8 cellular contexts compared by ENCODE assay signal in genomic region chr17:4790705-4791088, GRCh38. TPM values are rescaled to one million over a fixed set of nuclear protein-coding genes. Genes with fewer than 3 reads are reported as not detected.
DNase-seq lines count a peak whose midpoint lies in the region; ATAC-seq and TF ChIP-seq lines count a peak whose summit lies in the region.

No MANE protein-coding gene starts in this region.

- TF ChIP-seq CTCF in WTC11 (IDR thresholded peaks at IDR 0.05) = no peak
- no peak for TF ChIP-seq CTCF in gastroesophageal sphincter (IDR thresholded peaks at IDR 0.05)
- TF ChIP-seq CTCF in GM13977 (IDR thresholded peaks at IDR 0.05; ENCODE audit: extremely low read depth, insufficient read depth, missing control alignments) = no peak

- H3F3A ChIP-seq in GM23248 (ENCODE audit: insufficient read depth) = peaks cover 15% of the 10 kb centered on the region

- peaks cover 53% of the 10 kb centered on the region for H3K27me3 Mint-ChIP-seq in WTC11 (ENCODE audit: low read depth)

- H3K9me2 ChIP-seq in GM23248 (ENCODE audit: insufficient read depth) = no peaks in the 10 kb centered on the region

- DNase-seq in GM23248 (no peak), WTC11 (ENCODE audit: low spot score) (no peak), amygdala (lab: John Stamatoyannopoulos, UW) (no peak), NCI-H2107 (lab: John Stamatoyannopoulos, UW) (no peak), GM13977 (ENCODE audit: low spot score) (no peak), Kasumi-1 (lab: John Stamatoyannopoulos, UW) (no peak)

- CTCF ChIA-PET in WTC11 (lab: Charles Lee) = interaction anchor here (0.6 to 3.2 kb wide), 26 partner anchors 9 to 110 kb away, joined by 3 to 27 read pairs (median 4); partner anchors contain the start of genes ARRB2, C17orf107, MED11 and PLD2

- no peak for ATAC-seq in WTC11
- no peak for ATAC-seq in gastroesophageal sphincter

- peaks cover 14% of the 10 kb centered on the region; the same call in 1 of the 2 replicates for H3K4me1 ChIP-seq in GM23248 (ENCODE audit: insufficient read depth)
- peaks cover 0 to 44% (median 23%) of the 10 kb centered on the region in 3 donors for H3K4me1 ChIP-seq in gastroesophageal sphincter
- H3K4me1 ChIP-seq in skeletal muscle satellite cell (ENCODE audit: control insufficient read depth, insufficient read depth, low read length) = peaks cover 25% of the 10 kb centered on the region

- no peaks in the 10 kb centered on the region for H3K27me3 ChIP-seq in GM23248 (replicated peaks; ENCODE audit: insufficient read depth)
- peaks cover 6% of the 10 kb centered on the region for H3K27me3 ChIP-seq in gastroesophageal sphincter
- peaks cover 6% of the 10 kb centered on the region for H3K27me3 ChIP-seq in skeletal muscle satellite cell (ENCODE audit: control insufficient read depth, insufficient read depth, low read length)

- POLR2A ChIA-PET in WTC11 (lab: Charles Lee) = interaction anchor here (0.6 to 1.9 kb wide), 3 partner anchors 16 to 68 kb away, joined by 3 to 12 read pairs (median 3); partner anchors contain the start of gene PLD2

- no peaks in the 10 kb centered on the region for H4K20me1 ChIP-seq in GM23248 (ENCODE audit: insufficient read depth)

- H3K9me3 Mint-ChIP-seq in WTC11 = no peaks in the 10 kb centered on the region

- H3K9me3 ChIP-seq in GM23248 (ENCODE audit: low read depth) (no peaks in the 10 kb centered on the region), gastroesophageal sphincter (no peaks in the 10 kb centered on the region), skeletal muscle satellite cell (replicated peaks; ENCODE audit: low read length) (no peaks in the 10 kb centered on the region)

- peak overlapping the region; percentile 77 for H3K4me3 Mint-ChIP-seq in WTC11

- no peaks in the 10 kb centered on the region for H3K36me3 ChIP-seq in GM23248 (ENCODE audit: low read depth)
- H3K36me3 ChIP-seq in gastroesophageal sphincter = no peaks in the 10 kb centered on the region
- H3K36me3 ChIP-seq in skeletal muscle satellite cell (ENCODE audit: insufficient read depth, low read length) = no peaks in the 10 kb centered on the region

- peaks cover 33% of the 10 kb centered on the region for H3K4me1 Mint-ChIP-seq in WTC11

- peak overlapping the region; percentile 83 for H2AFZ ChIP-seq in GM23248

- H3K9ac ChIP-seq in GM23248 (peak overlapping the region; percentile 85), skeletal muscle satellite cell (ENCODE audit: low read depth, low read length) (peak overlapping the region; percentile 80)

- peak overlapping the region; percentile 84 for H3K4me2 ChIP-seq in GM23248 (ENCODE audit: unreplicated experiment)
- H3K4me2 ChIP-seq in skeletal muscle satellite cell (ENCODE audit: low read length) = peak overlapping the region; percentile 87

- 37 to 42% methylated on average over 7 of the region's 7 CpGs for WGBS in GM23248 (ENCODE audit: low coverage in 1 of 2, low lambda C conversion rate in 2 of 2, missing lambda C conversion rate in 2 of 2), 2 experiments
- WGBS in gastroesophageal sphincter (ENCODE audit: low coverage in 1 of 2), 2 donors = 39 to 42% methylated on average over 6 to 7 of the region's 7 CpGs

- H3K27ac Mint-ChIP-seq in WTC11 = no peak overlapping the region

- in situ Hi-C loops in GM23248 (cut with MboI) (loop anchor here (10.0 kb wide), 1 partner anchor 94 kb away; no protein-coding TSS in a partner anchor), GM13977 (cut with MboI; ENCODE audit: low pct_unique_long_range_greater_than_20kb, low sequenced_read_pairs, unreplicated experiment) (no loop called here)

- H3K36me3 Mint-ChIP-seq in WTC11 = no peaks in the 10 kb centered on the region

- H3K4me3 ChIP-seq in GM23248 = peak overlapping the region; percentile 88
- H3K4me3 ChIP-seq in gastroesophageal sphincter = peak overlapping the region; percentile 65 to 81
- peak overlapping the region; percentile 79 for H3K4me3 ChIP-seq in skeletal muscle satellite cell (ENCODE audit: low read length)

- peak overlapping the region; percentile 81 for H3K27ac ChIP-seq in GM23248
- H3K27ac ChIP-seq in gastroesophageal sphincter = peak overlapping the region; percentile 71 to 98 (median 96)

- no peak for TF ChIP-seq EP300 in gastroesophageal sphincter (IDR thresholded peaks at IDR 0.05)

- H3K79me2 ChIP-seq in GM23248 (ENCODE audit: insufficient read depth) = no peaks in the 10 kb centered on the region

- no peak for TF ChIP-seq POLR2A in gastroesophageal sphincter (IDR thresholded peaks at IDR 0.05)

TF ChIP-seq in WTC11, 78 proteins besides CTCF, POLR2A, EP300 and RAD21:
- TF ChIP-seq, protein P1, sequence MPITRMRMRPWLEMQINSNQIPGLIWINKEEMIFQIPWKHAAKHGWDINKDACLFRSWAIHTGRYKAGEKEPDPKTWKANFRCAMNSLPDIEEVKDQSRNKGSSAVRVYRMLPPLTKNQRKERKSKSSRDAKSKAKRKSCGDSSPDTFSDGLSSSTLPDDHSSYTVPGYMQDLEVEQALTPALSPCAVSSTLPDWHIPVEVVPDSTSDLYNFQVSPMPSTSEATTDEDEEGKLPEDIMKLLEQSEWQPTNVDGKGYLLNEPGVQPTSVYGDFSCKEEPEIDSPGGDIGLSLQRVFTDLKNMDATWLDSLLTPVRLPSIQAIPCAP (CRISPR knock-in tag; IDR thresholded peaks at IDR 0.05) = no peak
- TF ChIP-seq ZNF425 (CRISPR knock-in tag; conservative IDR thresholded peaks at IDR 0.05) (no peak), ZNF219 (CRISPR knock-in tag; IDR thresholded peaks at IDR 0.05; ENCODE audit: borderline replicate concordance) (no peak)
TF ChIP-seq in WTC11: peak in this region for 0.

RNA-seq across cellular contexts. Expression of gene GLTPD2, which starts 1.9 kb away (rescaled TPM):
- 2.2 TPM in 1 of 2 replicates, not detected in the other for total RNA-seq in GM23248 (2014; rRNA removed; shearing (Covaris generic))
- polyA plus RNA-seq in GM23248 (2016; fragmentation: Nextera tagmentation; extraction: Ambion mirVana) = 0.50 and 0.61 TPM in 2 replicates
- total RNA-seq in WTC11 (2021) (0.41 to 0.44 TPM in 2 of 3 replicates, not detected in the other), gastroesophageal sphincter (not detected)
- total RNA-seq in skeletal muscle satellite cell (2012; rRNA removed) = not detected in 2 replicates

RNA-seq across cellular contexts. Expression of gene VMO1, which starts 4.5 kb away (rescaled TPM):
- total RNA-seq in GM23248 (2014; rRNA removed; shearing (Covaris generic)) = not detected in 2 replicates
- polyA plus RNA-seq in GM23248 (2016; fragmentation: Nextera tagmentation; extraction: Ambion mirVana) = 0.63 and 0.93 TPM in 2 replicates
- 1.2 to 2.1 TPM (median 1.7 TPM) in 3 replicates for total RNA-seq in WTC11 (2021)
- 1 to 10 TPM in 2 of 4 donors, not detected in 2; 1.3 to 3.5 TPM for total RNA-seq in gastroesophageal sphincter
- total RNA-seq in skeletal muscle satellite cell (2012; rRNA removed) = 1.0 TPM in 1 of 2 replicates, not detected in the other

RNA-seq across cellular contexts. Expression of gene PSMB6, which starts 5.3 kb away (rescaled TPM):
- total RNA-seq in GM23248 (2014; rRNA removed; shearing (Covaris generic)) = 92.1 and 148 TPM in 2 replicates
- polyA plus RNA-seq in GM23248 (2016; fragmentation: Nextera tagmentation; extraction: Ambion mirVana) = 308 and 315 TPM in 2 replicates
- total RNA-seq in WTC11 (2021) = 294 to 305 TPM (median 296 TPM) in 3 replicates
- 100 to 1,000 TPM; 184 to 242 (median 187) TPM for total RNA-seq in gastroesophageal sphincter
- 164 and 179 TPM in 2 replicates for total RNA-seq in skeletal muscle satellite cell (2012; rRNA removed)

RNA-seq across cellular contexts. Expression of gene PLD2, which starts 16.3 kb away (rescaled TPM):
- total RNA-seq in GM23248 (2014; rRNA removed; shearing (Covaris generic)) = 20.9 and 22.0 TPM in 2 replicates
- 11.9 and 12.3 TPM in 2 replicates for polyA plus RNA-seq in GM23248 (2016; fragmentation: Nextera tagmentation; extraction: Ambion mirVana)
- total RNA-seq in WTC11 (2021) = 51.3 to 64.9 TPM (median 52.1 TPM) in 3 replicates
- total RNA-seq in gastroesophageal sphincter = 10 to 100 TPM; 10.2 to 21.3 (median 15.7) TPM
- total RNA-seq in skeletal muscle satellite cell (2012; rRNA removed) = 10.3 and 11.4 TPM in 2 replicates
